In genomic region chr5:37672118-37672588, GRCh38 we compare ENCODE assay signal across 8 cellular contexts.
DNase-seq lines count a peak whose midpoint lies in the region; ATAC-seq and TF ChIP-seq lines count a peak whose summit lies in the region.
"Not testable (repeated sequence)": the region's sequence is repeated elsewhere in the genome, so short reads cannot be mapped to it uniquely, and the experiment has no call there.

No MANE protein-coding gene starts in this region.

- not testable (repeated sequence) for H3K36me3 ChIP-seq in adrenal gland (replicated peaks in 1 of 2)

- H3K36me3 Mint-ChIP-seq in T-helper 17 cell (ENCODE audit: low read depth), result not testable (repeated sequence)
- peaks cover 12% of the 10 kb centered on the region for H3K36me3 Mint-ChIP-seq in memory B cell

- peaks cover 8 to 21% of the 10 kb centered on the region in 2 donors for H3K4me1 ChIP-seq in adrenal gland (replicated peaks in 1 of 2)

- not testable (repeated sequence) for H3K27me3 Mint-ChIP-seq in T-helper 17 cell; memory B cell; stimulated activated naive CD8-positive, alpha-beta T cell treated with anti-CD3 and anti-CD28 coated beads, Interleukin-15, amount 100 ng/mL, for 72 hours

- TF ChIP-seq POLR2A in adrenal gland (IDR thresholded peaks at IDR 0.05), result not testable (repeated sequence)

- peak overlapping the region; percentile 25 for H3K27ac Mint-ChIP-seq in T-helper 17 cell
- H3K27ac Mint-ChIP-seq in memory B cell, result peak overlapping the region; percentile 22
- H3K27ac Mint-ChIP-seq in stimulated activated naive CD8-positive, alpha-beta T cell treated with anti-CD3 and anti-CD28 coated beads, Interleukin-15, amount 100 ng/mL, for 72 hours, result not testable (repeated sequence)

- not testable (repeated sequence) for H3K27me3 ChIP-seq in adrenal gland

- POLR2A ChIA-PET in GM10248 (lab: Yijun Ruan, JAX), result not testable (repeated sequence)

- DNase-seq in GM10248 (ENCODE audit: extremely low spot score) (peak; percentile 29), Kasumi-1 (lab: John Stamatoyannopoulos, UW) (peak; percentile 92), adrenal gland (peak in 6 of 7 donors; percentile 27 to 56 (median 39)), memory B cell (ENCODE audit: low spot score in 2 of 2) (peak; percentile 12 to 35)
- DNase-seq in T-helper 17 cell, result not testable (repeated sequence)
- peak; percentile 3 to 22 for DNase-seq in stimulated activated naive CD8-positive, alpha-beta T cell treated with anti-CD3 and anti-CD28 coated beads, Interleukin-15, amount 100 ng/mL, for 72 hours

- CTCF ChIA-PET in GM10248 (lab: Yijun Ruan, JAX), result not testable (repeated sequence)

- not testable (repeated sequence) for H3K9me3 Mint-ChIP-seq in memory B cell; stimulated activated naive CD8-positive, alpha-beta T cell treated with anti-CD3 and anti-CD28 coated beads, Interleukin-15, amount 100 ng/mL, for 72 hours

- 16 to 33% (median 24%) methylated on average over 10 to 12 of the region's 12 CpGs for WGBS in adrenal gland, 4 donors

- peaks cover 24% of the 10 kb centered on the region for H3K4me1 Mint-ChIP-seq in T-helper 17 cell
- H3K4me1 Mint-ChIP-seq in memory B cell, result peaks cover 24% of the 10 kb centered on the region
- H3K4me1 Mint-ChIP-seq in stimulated activated naive CD8-positive, alpha-beta T cell treated with anti-CD3 and anti-CD28 coated beads, Interleukin-15, amount 100 ng/mL, for 72 hours, result peaks cover 15% of the 10 kb centered on the region

- intact Hi-C loops in adrenal gland (cut with DNase I), result not testable (repeated sequence)

- not testable (repeated sequence) for TF ChIP-seq CTCF in GM10248 (IDR thresholded peaks at IDR 0.05; ENCODE audit: control extremely low read depth, extremely low read depth, low read depth, missing control alignments)
- peak in 2 of 6 experiments; percentile 13 to 18 for TF ChIP-seq CTCF in adrenal gland (IDR thresholded peaks at IDR 0.05)

- ATAC-seq in GM19351 (IDR thresholded peaks at IDR 0.05; ENCODE audit: unreplicated experiment) (peak; percentile 84), HG02981 (IDR thresholded peaks at IDR 0.05; ENCODE audit: unreplicated experiment) (peak; percentile 65), memory B cell (ENCODE audit: low read depth) (peak; percentile 69)
- not testable (repeated sequence) for ATAC-seq in T-helper 17 cell
- peak; percentile 61 for ATAC-seq in stimulated activated naive CD8-positive, alpha-beta T cell treated with anti-CD3 and anti-CD28 coated beads, Interleukin-15, amount 100 ng/mL, for 72 hours

- not testable (repeated sequence) for H3K9me3 ChIP-seq in T-helper 17 cell (ENCODE audit: control insufficient read depth, low read length, poor library complexity, severe bottlenecking); adrenal gland (replicated peaks in 1 of 3)

- H3K27ac ChIP-seq in adrenal gland, result peak overlapping the region in 4 of 5 donors; percentile 7 to 81 (median 38)

- H3K4me3 Mint-ChIP-seq in T-helper 17 cell; memory B cell; stimulated activated naive CD8-positive, alpha-beta T cell treated with anti-CD3 and anti-CD28 coated beads, Interleukin-15, amount 100 ng/mL, for 72 hours: not testable (repeated sequence)

- H3K4me3 ChIP-seq in adrenal gland, result peak overlapping the region in 1 of 4 donors; percentile 21
